In genomic region chr5:8458038-8458383, GRCh38 we compare ENCODE assay signal across 8 cellular contexts.
DNase-seq lines count a peak whose midpoint lies in the region; ATAC-seq, FAIRE-seq and TF ChIP-seq lines count a peak whose summit lies in the region.

No MANE protein-coding gene starts in this region.

- peak; percentile 10 for ATAC-seq in GM18870 (IDR thresholded peaks at IDR 0.05; ENCODE audit: unreplicated experiment)

- dilution Hi-C loops in keratinocyte (cut with MboI; ENCODE audit: extremely low pct_ligation_motif_present, low sequenced_read_pairs): no loop called here

- H4K20me1 ChIP-seq in keratinocyte (ENCODE audit: control insufficient read depth, extremely low read depth, insufficient read depth, low read length): no peaks in the 10 kb centered on the region

- peak overlapping the region; percentile 81 for H3K4me3 ChIP-seq in AG04450 (ENCODE audit: low read depth, low read length)
- H3K4me3 ChIP-seq in keratinocyte (ENCODE audit: control insufficient read depth in 2 of 3, extremely low read depth in 1 of 3, insufficient read depth in 2 of 3, low read depth in 1 of 3, low read length in 3 of 3): peak overlapping the region; percentile 69 to 92 (median 76)
- peak overlapping the region; percentile 80 to 93 for H3K4me3 ChIP-seq in testis

- H3K9me3 ChIP-seq in AG04450 (ENCODE audit: control insufficient read depth, insufficient read depth, low read length) (no peaks in the 10 kb centered on the region), keratinocyte (ENCODE audit: control insufficient read depth, low read depth, low read length) (no peaks in the 10 kb centered on the region), testis (no peaks in the 10 kb centered on the region)

- intact Hi-C loops in testis (cut with DNase I; ENCODE audit: low total_unique reads): no loop called here

- H3K27me3 ChIP-seq in AG04450 (ENCODE audit: control insufficient read depth, insufficient read depth, low read length) (no peaks in the 10 kb centered on the region), keratinocyte (ENCODE audit: control insufficient read depth, extremely low read depth, insufficient read depth, low read length) (no peaks in the 10 kb centered on the region), testis (no peaks in the 10 kb centered on the region)

- H3K36me3 ChIP-seq in keratinocyte (ENCODE audit: control insufficient read depth in 2 of 2, extremely low read depth in 1 of 2, insufficient read depth in 2 of 2, low read length in 2 of 2) (peaks cover 0 to 2% of the 10 kb centered on the region in 2 experiments), testis (ENCODE audit: low read depth, missing control alignments) (no peaks in the 10 kb centered on the region)

- H3K4me1 ChIP-seq in keratinocyte (ENCODE audit: control insufficient read depth, extremely low read depth, insufficient read depth, low read length): no peaks in the 10 kb centered on the region
- H3K4me1 ChIP-seq in testis: no peaks in the 10 kb centered on the region

- H2AFZ ChIP-seq in keratinocyte (ENCODE audit: control insufficient read depth, low read length): peak overlapping the region; percentile 46

- POLR2A ChIA-PET in AG04450 (lab: Yijun Ruan, JAX): interaction anchor here (0.8 kb wide), 1 partner anchor 973 kb away, joined by 3 read pairs; no protein-coding TSS in a partner anchor

- H3K79me2 ChIP-seq in keratinocyte (ENCODE audit: control insufficient read depth, insufficient read depth, low read length): peaks cover 21% of the 10 kb centered on the region

- no peak for FAIRE-seq in keratinocyte (lab: Jason Lieb, UNC)

- WGBS in testis, 2 donors: 27 to 30% methylated on average over 3 to 22 of the region's 22 CpGs

- H3K4me2 ChIP-seq in keratinocyte (ENCODE audit: control insufficient read depth, extremely low read depth, insufficient read depth, low read depth, low read length): peak overlapping the region; percentile 30

- DNase-seq in AG04450 (ENCODE audit: low read depth, low spot score) (no peak), HK-2 (ENCODE audit: unreplicated experiment) (peak; percentile 34), astrocyte of the hippocampus (ENCODE audit: low read depth, low spot score) (peak; percentile 44), keratinocyte (ENCODE audit: low read depth, low spot score) (no peak), testis (peak; percentile 28), LoVo (ENCODE audit: low spot score) (no peak), COR-L47 (lab: John Stamatoyannopoulos, UW) (no peak)

- no peaks in the 10 kb centered on the region for H3K9me1 ChIP-seq in keratinocyte (ENCODE audit: control insufficient read depth, extremely low read depth, insufficient read depth, low read length)

- TF ChIP-seq CTCF in AG04450 (IDR thresholded peaks at IDR 0.05; ENCODE audit: low read depth, low read length) (no peak), keratinocyte (optimal IDR thresholded peaks at IDR 0.05 in 1 of 3, IDR thresholded peaks at IDR 0.05 in 1 of 3, conservative IDR thresholded peaks at IDR 0.05 in 1 of 3; ENCODE audit: extremely low read depth in 1 of 3, insufficient read depth in 2 of 3, low read length in 3 of 3) (no peak), testis (IDR thresholded peaks at IDR 0.05) (no peak)

- TF ChIP-seq POLR2A in testis (IDR thresholded peaks at IDR 0.05): no peak

- CTCF ChIA-PET in AG04450 (lab: Charles Lee): interaction anchor here (1.3 to 1.4 kb wide), 2 partner anchors 385 to 750 kb away, joined by 3 to 4 read pairs; no protein-coding TSS in a partner anchor

- H3K27ac ChIP-seq in AG04450 (ENCODE audit: low read depth, low read length) (no peak overlapping the region), keratinocyte (ENCODE audit: control insufficient read depth, insufficient read depth, low read length) (peak overlapping the region; percentile 69), testis (peak overlapping the region; percentile 78 to 84)

- H3K9ac ChIP-seq in keratinocyte (ENCODE audit: control insufficient read depth, extremely low read depth, insufficient read depth, low read length): peak overlapping the region; percentile 80

Comparison
In these comparisons a context has a peak if more than half of its experiments do, and no peak if none do; other contexts are left out.
1. DNase-seq: peak in HK-2 (single experiment), astrocyte of the hippocampus (single experiment) and testis (single experiment); none in AG04450 (single experiment), keratinocyte (single experiment), LoVo (single experiment) and COR-L47 (single experiment).
2. Peak in every context shown above with its lines, with median percentiles within 50 percentile points of each other: H3K4me3 ChIP-seq.